ENCODE assay signal across 25 cellular contexts in genomic region chr3:10627884-10628572, GRCh38.
DNase-seq lines count a peak whose midpoint lies in the region; ATAC-seq and TF ChIP-seq lines count a peak whose summit lies in the region.
"Had no signal": no experiment of that assay in that cellular context is flagged by ENCODE, and none has a peak within 500 bp of the region (broad histone marks: within the 10 kb centered on the region; RNA-seq: fewer than 3 reads in every experiment).

No MANE protein-coding gene starts in this region.

- H3K4me2 ChIP-seq in hepatocyte, result no peak overlapping the region
- H3K4me2 ChIP-seq in neural progenitor cell, result no peak overlapping the region

- no peaks in the 10 kb centered on the region for H3K9me2 ChIP-seq in hepatocyte (replicated peaks; ENCODE audit: insufficient read depth)

- no peak overlapping the region for H3K27ac Mint-ChIP-seq in neural progenitor cell
- H3K27ac Mint-ChIP-seq: activated CD4-positive, alpha-beta T cell treated with anti-CD3 and anti-CD28 coated beads for 36 hours; CD4-positive, alpha-beta T cell; effector memory CD8-positive, alpha-beta T cell; stimulated activated naive CD8-positive, alpha-beta T cell treated with anti-CD3 and anti-CD28 coated beads, Interleukin-15, Interleukin-2, amounts not matched to agents 100 ng/mL and 50 ng/mL, for 24 hours; T-helper 17 cell had no signal

- H4K20me1 ChIP-seq in hepatocyte (ENCODE audit: insufficient read depth, poor library complexity, severe bottlenecking), result no peaks in the 10 kb centered on the region
- H4K20me1 ChIP-seq in neural progenitor cell (ENCODE audit: low read depth), result no peaks in the 10 kb centered on the region

- H3K9ac ChIP-seq in neural progenitor cell, result no peak overlapping the region

- DNase-seq in ELF-1 (ENCODE audit: low read depth, low spot score) (peak; percentile 81), HK-2 (ENCODE audit: unreplicated experiment) (peak; percentile 1), hepatocyte (ENCODE audit: low spot score) (peak; percentile 18), neural progenitor cell (ENCODE audit: low spot score) (peak; percentile 29)
- no peak for DNase-seq in activated CD8-positive, alpha-beta memory T cell treated with anti-CD3 and anti-CD28 coated beads for 24 hours
- DNase-seq: activated CD4-positive, alpha-beta T cell treated with anti-CD3 and anti-CD28 coated beads for 36 hours; activated naive CD4-positive, alpha-beta T cell treated with Interleukin-2 at 50 U/mL for 16 hours; activated T-cell treated with anti-CD3 and anti-CD28 coated beads, Interleukin-2, amount 50 U/mL, for 4 hours; CD4-positive, alpha-beta T cell; colonic mucosa; effector memory CD8-positive, alpha-beta T cell; foreskin keratinocyte; NCI-H1105; NCI-H1930; NCI-H2227 treated with DMSO at 0.1 percent for 48 hours; NCI-H774; RPMI8226; T-helper 17 cell; thyroid gland had no signal

- H3K27me3 ChIP-seq in hepatocyte (no peaks in the 10 kb centered on the region), neural progenitor cell (no peaks in the 10 kb centered on the region)
- H3K27me3 ChIP-seq: colonic mucosa, thyroid gland had no signal

- H3K36me3 ChIP-seq in hepatocyte (replicated peaks; ENCODE audit: insufficient read depth, low read depth) (no peaks in the 10 kb centered on the region), neural progenitor cell (no peaks in the 10 kb centered on the region)
- H3K36me3 ChIP-seq: colonic mucosa, thyroid gland had no signal

- 79% methylated on average over 13 of the region's 13 CpGs for WGBS in hepatocyte (ENCODE audit: low lambda C conversion rate, missing lambda C conversion rate)

- no peaks in the 10 kb centered on the region for H3K9me3 Mint-ChIP-seq in neural progenitor cell
- H3K9me3 Mint-ChIP-seq: activated T-cell treated with anti-CD3 and anti-CD28 coated beads, Interleukin-2, amount 50 U/mL, for 4 hours; CD4-positive, alpha-beta T cell; effector memory CD8-positive, alpha-beta T cell; neural crest cell; stimulated activated naive CD8-positive, alpha-beta T cell treated with anti-CD3 and anti-CD28 coated beads, Interleukin-15, Interleukin-2, amounts not matched to agents 100 ng/mL and 50 ng/mL, for 24 hours had no signal

- no peak for ATAC-seq in GM21717 (IDR thresholded peaks at IDR 0.05; ENCODE audit: unreplicated experiment)
- no peak for ATAC-seq in GM18867 (IDR thresholded peaks at IDR 0.05; ENCODE audit: unreplicated experiment)
- ATAC-seq: activated CD4-positive, alpha-beta T cell treated with anti-CD3 and anti-CD28 coated beads for 36 hours; activated T-cell treated with anti-CD3 and anti-CD28 coated beads, Interleukin-2, amount 50 U/mL, for 4 hours; effector memory CD8-positive, alpha-beta T cell; esophagus mucosa; foreskin keratinocyte; sciatic nerve; T-helper 17 cell had no signal

- peaks cover 13% of the 10 kb centered on the region for H3K4me1 Mint-ChIP-seq in neural progenitor cell
- H3K4me1 Mint-ChIP-seq: activated CD4-positive, alpha-beta T cell treated with anti-CD3 and anti-CD28 coated beads for 36 hours; neural crest cell; T-helper 17 cell had no signal

- no peaks in the 10 kb centered on the region for H3K4me1 ChIP-seq in hepatocyte (ENCODE audit: insufficient read depth)
- H3K4me1 ChIP-seq in neural progenitor cell, result peaks cover 18% of the 10 kb centered on the region
- H3K4me1 ChIP-seq: colonic mucosa, foreskin keratinocyte, thyroid gland had no signal

- no peaks in the 10 kb centered on the region for H3K36me3 Mint-ChIP-seq in neural progenitor cell

- H3K27me3 Mint-ChIP-seq in neural progenitor cell (ENCODE audit: insufficient read depth, low read depth), result peaks cover 7% of the 10 kb centered on the region

- H3K27ac ChIP-seq in hepatocyte (no peak overlapping the region), neural progenitor cell (no peak overlapping the region)
- H3K27ac ChIP-seq: colonic mucosa, foreskin keratinocyte, thyroid gland had no signal

- no peak overlapping the region for H3K4me3 ChIP-seq in hepatocyte
- H3K4me3 ChIP-seq in neural progenitor cell, result no peak overlapping the region
- H3K4me3 ChIP-seq: colonic mucosa, thyroid gland had no signal

- H3K79me2 ChIP-seq in hepatocyte, result no peaks in the 10 kb centered on the region
- H3K79me2 ChIP-seq in neural progenitor cell (ENCODE audit: low read depth), result no peaks in the 10 kb centered on the region

- H3K9me3 ChIP-seq in hepatocyte (ENCODE audit: low read depth) (no peaks in the 10 kb centered on the region), neural progenitor cell (ENCODE audit: low read depth) (no peaks in the 10 kb centered on the region)
- H3K9me3 ChIP-seq: colonic mucosa, thyroid gland had no signal

- no peak overlapping the region for H3K4me3 Mint-ChIP-seq in neural progenitor cell
- H3K4me3 Mint-ChIP-seq: activated CD4-positive, alpha-beta T cell treated with anti-CD3 and anti-CD28 coated beads for 36 hours; activated T-cell treated with anti-CD3 and anti-CD28 coated beads, Interleukin-2, amount 50 U/mL, for 4 hours; CD4-positive, alpha-beta T cell; effector memory CD8-positive, alpha-beta T cell; neural crest cell; stimulated activated naive CD8-positive, alpha-beta T cell treated with anti-CD3 and anti-CD28 coated beads, Interleukin-15, Interleukin-2, amounts not matched to agents 100 ng/mL and 50 ng/mL, for 24 hours; T-helper 17 cell had no signal

- H2AFZ ChIP-seq in hepatocyte, result no peak overlapping the region
- H2AFZ ChIP-seq in neural progenitor cell (replicated peaks), result no peak overlapping the region

- H3F3A ChIP-seq in neural progenitor cell (ENCODE audit: low read depth), result no peaks in the 10 kb centered on the region

- TF ChIP-seq CTCF in hepatocyte (IDR thresholded peaks at IDR 0.05; ENCODE audit: poor library complexity), result no peak
- no peak for TF ChIP-seq CTCF in neural progenitor cell (IDR thresholded peaks at IDR 0.05)
